Comparison of ENCODE assay signal across 19 cellular contexts in genomic region chr1:3811595-3811911, GRCh38. TPM values are rescaled to one million over a fixed set of nuclear protein-coding genes. Genes with fewer than 3 reads are reported as not detected.
"Had no signal": no experiment of that assay in that cellular context is flagged by ENCODE, and none has a peak within 500 bp of the region (broad histone marks: within the 10 kb centered on the region; RNA-seq: fewer than 3 reads in every experiment).

No MANE protein-coding gene starts in this region.

- H3K79me2 ChIP-seq: hepatocyte had no signal

- H3K9me3 ChIP-seq: adrenal gland, tibial nerve, uterus had no signal

- H3K4me1 Mint-ChIP-seq: naive B cell had no signal

- DNase-seq: activated CD4-positive, alpha-beta T cell treated with anti-CD3 and anti-CD28 coated beads, Interleukin-2, amount 50 U/mL, for 48 hours; activated naive CD4-positive, alpha-beta T cell treated with anti-CD3 and anti-CD28 coated beads, Interleukin-2, amount 50 U/mL, for 16 hours; activated T-cell treated with anti-CD3 and anti-CD28 coated beads, Interleukin-2, amount 50 U/mL, for 1 hour; islet precursor cell; naive B cell; retina; stimulated activated CD4-positive, alpha-beta T cell treated with anti-CD3 and anti-CD28 coated beads, Interleukin-2, amount 100 ng/mL, for 48 hours; stimulated activated naive CD4-positive, alpha-beta T cell treated with Interleukin-2 at 50 U/mL for 16 hours; substantia nigra; uterus; WERI-Rb-1 had no signal

- H3K9me3 Mint-ChIP-seq: T-helper 1 cell treated with Interleukin-12 subunit alpha and Interleukin-12 subunit beta and Interleukin-4 antibody, amounts not matched to agents 30 μg/mL and 1 μg/mL, for 36 hours had no signal

- H3K4me3 Mint-ChIP-seq: naive B cell; T-helper 1 cell treated with Interleukin-12 subunit alpha and Interleukin-12 subunit beta and Interleukin-4 antibody, amounts not matched to agents 30 μg/mL and 1 μg/mL, for 36 hours had no signal

- H3K4me2 ChIP-seq: hepatocyte had no signal

- H3K36me3 ChIP-seq: uterus had no signal

- H3K27me3 ChIP-seq: adrenal gland, hepatocyte, tibial nerve, uterus had no signal

- H3K4me1 ChIP-seq: adrenal gland, tibial nerve, uterus had no signal

- H3K4me3 ChIP-seq: adrenal gland, hepatocyte, lung, tibial nerve, uterus had no signal

- H3K27ac Mint-ChIP-seq: T-helper 1 cell treated with Interleukin-12 subunit alpha and Interleukin-12 subunit beta and Interleukin-4 antibody, amounts not matched to agents 30 μg/mL and 1 μg/mL, for 36 hours had no signal

- H2AFZ ChIP-seq: hepatocyte had no signal

- H3K27ac ChIP-seq: adrenal gland, hepatocyte, tibial nerve, uterus, WERI-Rb-1 had no signal

RNA-seq across cellular contexts. Expression of gene CCDC27, which starts 59.3 kb away (rescaled TPM):
- total RNA-seq: adrenal gland, cardiac septum, esophagus mucosa, glomerular endothelial cell, lung, tibial nerve, uterus had no signal
- polyA plus RNA-seq: adrenal gland, lung had no signal
